Comparison of ENCODE assay signal across 15 cellular contexts in genomic region chr11:103920449-103920848, GRCh38.
A peak's percentile ranks its signal among the peaks of the same experiment; 100 is the strongest.
DNase-seq lines count a peak whose midpoint lies in the region; ATAC-seq and TF ChIP-seq lines count a peak whose summit lies in the region.
"Had no signal": no experiment of that assay in that cellular context is flagged by ENCODE, and none has a peak within 500 bp of the region (broad histone marks: within the 10 kb centered on the region; RNA-seq: fewer than 3 reads in every experiment).

No MANE protein-coding gene starts in this region.

- no peaks in the 10 kb centered on the region for H3K36me3 Mint-ChIP-seq in chondrocyte (ENCODE audit: low read depth)
- H3K36me3 Mint-ChIP-seq in T-cell, result no peaks in the 10 kb centered on the region

- CTCF ChIA-PET in T-cell (lab: Charles Lee), result no interaction called here

- peaks cover 13% of the 10 kb centered on the region for H3K4me1 Mint-ChIP-seq in chondrocyte (ENCODE audit: low read depth)
- no peaks in the 10 kb centered on the region for H3K4me1 Mint-ChIP-seq in T-cell

- ATAC-seq in GM21381 (IDR thresholded peaks at IDR 0.05; ENCODE audit: unreplicated experiment) (peak; percentile 40), HG03060 (IDR thresholded peaks at IDR 0.05; ENCODE audit: low read depth, unreplicated experiment) (peak; percentile 41), T-cell (replicated peaks in 1 of 4) (no peak), HG03457 (IDR thresholded peaks at IDR 0.05; ENCODE audit: unreplicated experiment) (no peak)
- ATAC-seq: gastroesophageal sphincter had no signal

- no peak for TF ChIP-seq CTCF in chondrocyte (IDR thresholded peaks at IDR 0.05)

- POLR2A ChIA-PET in T-cell (lab: Charles Lee), result no interaction called here

- H3K27me3 Mint-ChIP-seq in chondrocyte (ENCODE audit: low read depth) (no peaks in the 10 kb centered on the region), T-cell (no peaks in the 10 kb centered on the region)

- DNase-seq in EH (ENCODE audit: low read depth) (peak; percentile 23), astrocyte of the hippocampus (ENCODE audit: low read depth, low spot score) (peak; percentile 22), chondrocyte (ENCODE audit: low spot score) (no peak), T-cell (no peak)
- no peak for DNase-seq in stimulated activated naive CD4-positive, alpha-beta T cell (lab: John Stamatoyannopoulos, UW)
- DNase-seq: activated gamma-delta T cell, colonic mucosa, NCI-H2081 treated with DMSO at 0.1 percent for 48 hours, ovary, testis had no signal

- H3K9me3 Mint-ChIP-seq in chondrocyte (ENCODE audit: low read depth) (peaks cover under 1% of the 10 kb centered on the region), T-cell (no peaks in the 10 kb centered on the region)

- H3K4me3 Mint-ChIP-seq in chondrocyte (ENCODE audit: unreplicated experiment) (no peak overlapping the region), T-cell (no peak overlapping the region)
- H3K4me3 Mint-ChIP-seq: WTC11 had no signal

- no peak overlapping the region for H3K27ac Mint-ChIP-seq in chondrocyte (ENCODE audit: unreplicated experiment)
- H3K27ac Mint-ChIP-seq in T-cell, result no peak overlapping the region
- H3K27ac Mint-ChIP-seq: WTC11 had no signal

Comparison
In these comparisons a context has a peak if more than half of its experiments do, and no peak if none do; other contexts are left out.
1. DNase-seq: peak in EH (single experiment) and astrocyte of the hippocampus (single experiment); none in chondrocyte (single experiment), T-cell (0 of 34) and stimulated activated naive CD4-positive, alpha-beta T cell (0 of 6).
2. ATAC-seq: peak in GM21381 (single experiment) and HG03060 (single experiment); none in T-cell (0 of 4) and HG03457 (single experiment).